10 cellular contexts compared by ENCODE assay signal in the genomic region with DNA sequence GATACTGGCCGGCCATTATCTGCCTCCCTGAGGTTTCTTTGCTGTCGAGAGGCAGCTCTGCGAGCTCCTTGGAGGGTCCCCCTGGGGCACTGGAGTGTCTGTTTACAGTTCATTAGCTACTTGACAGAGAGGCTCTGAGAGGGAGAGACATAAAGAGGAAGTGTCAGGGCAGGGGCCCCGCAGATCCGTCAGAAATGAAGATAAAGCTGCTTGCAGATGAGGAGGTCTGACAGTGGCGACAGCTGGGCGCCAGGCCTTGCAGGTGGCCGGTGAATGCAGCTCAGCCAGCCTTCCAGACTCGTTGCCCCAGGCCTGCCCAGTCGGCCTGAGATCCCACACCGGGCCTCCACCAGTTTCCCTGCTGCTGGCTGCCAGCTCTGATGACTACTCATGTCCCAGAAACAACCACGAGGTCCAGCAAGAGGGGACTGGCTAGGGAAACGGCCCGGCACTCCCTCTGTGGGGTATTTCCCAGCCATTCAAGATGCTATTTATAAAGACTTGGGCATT.
A peak's percentile ranks its signal among the peaks of the same experiment; 100 is the strongest.
DNase-seq lines count a peak whose midpoint lies in the region; ATAC-seq and TF ChIP-seq lines count a peak whose summit lies in the region.
"Had no signal": no experiment of that assay in that cellular context is flagged by ENCODE, and none has a peak within 500 bp of the region (broad histone marks: within the 10 kb centered on the region; RNA-seq: fewer than 3 reads in every experiment).

No MANE protein-coding gene starts in this region.

- H3K4me3 ChIP-seq in mucosa of descending colon: no peak overlapping the region
- H3K4me3 ChIP-seq: PC-9 had no signal

- H3K4me3 Mint-ChIP-seq in activated T-helper 1 cell treated with anti-CD3 and anti-CD28 coated beads, Interleukin-12 subunit alpha, Interleukin-12 subunit beta, Interleukin-2, Interleukin-4 antibody, amounts not matched to agents 30 ng/mL and 10 ng/mL and 1 ng/mL, durations not matched to agents 14 hours and 24 hours and 36 hours: no peak overlapping the region

- H3K9me3 ChIP-seq in mucosa of descending colon: no peaks in the 10 kb centered on the region

- TF ChIP-seq CTCF in mucosa of descending colon (IDR thresholded peaks at IDR 0.05): no peak

- no peak overlapping the region for H3K27ac Mint-ChIP-seq in activated T-helper 1 cell treated with anti-CD3 and anti-CD28 coated beads, Interleukin-12 subunit alpha, Interleukin-12 subunit beta, Interleukin-2, Interleukin-4 antibody, amounts not matched to agents 30 ng/mL and 10 ng/mL and 1 ng/mL, durations not matched to agents 14 hours and 24 hours and 36 hours

- H3K4me1 Mint-ChIP-seq in activated T-helper 1 cell treated with anti-CD3 and anti-CD28 coated beads, Interleukin-12 subunit alpha, Interleukin-12 subunit beta, Interleukin-2, Interleukin-4 antibody, amounts not matched to agents 30 ng/mL and 10 ng/mL and 1 ng/mL, durations not matched to agents 14 hours and 24 hours and 36 hours (ENCODE audit: low read depth): no peaks in the 10 kb centered on the region

- no peaks in the 10 kb centered on the region for H3K36me3 Mint-ChIP-seq in activated T-helper 1 cell treated with anti-CD3 and anti-CD28 coated beads, Interleukin-12 subunit alpha, Interleukin-12 subunit beta, Interleukin-2, Interleukin-4 antibody, amounts not matched to agents 30 ng/mL and 10 ng/mL and 1 ng/mL, durations not matched to agents 14 hours and 24 hours and 36 hours (ENCODE audit: low read depth)

- H3K9me3 Mint-ChIP-seq in activated T-helper 1 cell treated with anti-CD3 and anti-CD28 coated beads, Interleukin-12 subunit alpha, Interleukin-12 subunit beta, Interleukin-2, Interleukin-4 antibody, amounts not matched to agents 30 ng/mL and 10 ng/mL and 1 ng/mL, durations not matched to agents 14 hours and 24 hours and 36 hours: no peaks in the 10 kb centered on the region

- DNase-seq in ELF-1 (ENCODE audit: low read depth, low spot score): peak; percentile 98
- peak; percentile 77 for DNase-seq in NCI-H146 (lab: John Stamatoyannopoulos, UW)
- DNase-seq in SKM-1 (lab: John Stamatoyannopoulos, UW; ENCODE audit: unreplicated experiment): peak; percentile 22
- DNase-seq in left kidney (ENCODE audit: low read depth, low spot score): peak; percentile 93
- no peak for DNase-seq in mucosa of descending colon
- no peak for DNase-seq in activated T-helper 1 cell treated with anti-CD3 and anti-CD28 coated beads, Interleukin-12 subunit alpha, Interleukin-12 subunit beta, Interleukin-2, Interleukin-4 antibody, amounts not matched to agents 30 ng/mL and 10 ng/mL and 1 ng/mL, durations not matched to agents 14 hours and 24 hours and 36 hours (ENCODE audit: low spot score)
- DNase-seq in glomerular visceral epithelial cell (ENCODE audit: extremely low spot score): no peak
- DNase-seq: nucleus accumbens, PC-9 had no signal

- H3K4me1 ChIP-seq in mucosa of descending colon (ENCODE audit: low read depth): no peaks in the 10 kb centered on the region

- intact Hi-C loops in mucosa of descending colon (cut with DNase I, micrococcal nuclease): no loop called here
- intact Hi-C loops in activated T-helper 1 cell treated with anti-CD3 and anti-CD28 coated beads, Interleukin-12 subunit alpha, Interleukin-12 subunit beta, Interleukin-2, Interleukin-4 antibody, amounts not matched to agents 30 ng/mL and 10 ng/mL and 1 ng/mL, durations not matched to agents 14 hours and 24 hours and 36 hours (cut with micrococcal nuclease): no loop called here

- peaks cover 8% of the 10 kb centered on the region for H3K27me3 Mint-ChIP-seq in activated T-helper 1 cell treated with anti-CD3 and anti-CD28 coated beads, Interleukin-12 subunit alpha, Interleukin-12 subunit beta, Interleukin-2, Interleukin-4 antibody, amounts not matched to agents 30 ng/mL and 10 ng/mL and 1 ng/mL, durations not matched to agents 14 hours and 24 hours and 36 hours (ENCODE audit: insufficient read depth)

- no peaks in the 10 kb centered on the region for H3K36me3 ChIP-seq in mucosa of descending colon (ENCODE audit: low read depth)

- ATAC-seq in HG02678 (IDR thresholded peaks at IDR 0.05; ENCODE audit: unreplicated experiment) (no peak), mucosa of descending colon (no peak)

Comparison
In these comparisons a context has a peak if more than half of its experiments do, and no peak if none do; other contexts are left out.
1. DNase-seq: peak in ELF-1 (single experiment), NCI-H146 (single experiment), SKM-1 (single experiment) and left kidney (single experiment); none in mucosa of descending colon (0 of 3), activated T-helper 1 cell treated with anti-CD3 and anti-CD28 coated beads, Interleukin-12 subunit alpha, Interleukin-12 subunit beta, Interleukin-2, Interleukin-4 antibody, amounts not matched to agents 30 ng/mL and 10 ng/mL and 1 ng/mL, durations not matched to agents 14 hours and 24 hours and 36 hours (single experiment) and glomerular visceral epithelial cell (single experiment).